8 cellular contexts compared by ENCODE assay signal in genomic region chr16:2027024-2028010, GRCh38. TPM values are rescaled to one million over a fixed set of nuclear protein-coding genes. Genes with fewer than 3 reads are reported as not detected.
DNase-seq lines count a peak whose midpoint lies in the region; ATAC-seq and TF ChIP-seq lines count a peak whose summit lies in the region.

No MANE protein-coding gene starts in this region.

- H3K36me3 ChIP-seq in gastroesophageal sphincter (peaks cover 0 to 11% of the 10 kb centered on the region in 2 donors), rectal smooth muscle tissue (ENCODE audit: control insufficient read depth, insufficient read depth, low read length) (peaks cover 3% of the 10 kb centered on the region)

- no peaks in the 10 kb centered on the region for H3K36me3 Mint-ChIP-seq in WTC11

- no peak overlapping the region for H3K9ac ChIP-seq in rectal smooth muscle tissue (ENCODE audit: low read length)

- TF ChIP-seq CTCF in WTC11 (IDR thresholded peaks at IDR 0.05) (no peak), gastroesophageal sphincter (IDR thresholded peaks at IDR 0.05) (no peak)

- WGBS in gastroesophageal sphincter (ENCODE audit: low coverage in 1 of 2), 2 donors, result no CpG with 5 or more reads among the region's 76 CpGs

- no peak overlapping the region for H3K27ac Mint-ChIP-seq in WTC11

- peaks cover 0 to 79% (median 32%) of the 10 kb centered on the region in 3 donors for H3K4me1 ChIP-seq in gastroesophageal sphincter
- H3K4me1 ChIP-seq in rectal smooth muscle tissue (ENCODE audit: control insufficient read depth, insufficient read depth, low read length), result peaks cover 10% of the 10 kb centered on the region

- H3K4me1 Mint-ChIP-seq in WTC11, result peaks cover 12% of the 10 kb centered on the region

- TF ChIP-seq POLR2A in gastroesophageal sphincter (IDR thresholded peaks at IDR 0.05), result no peak

- peaks cover 34% of the 10 kb centered on the region for H3K27me3 Mint-ChIP-seq in WTC11 (ENCODE audit: low read depth)

- CTCF ChIA-PET in WTC11 (lab: Charles Lee), result interaction anchor here (0.7 to 2.3 kb wide), 7 partner anchors 11 to 474 kb away, joined by 3 to 16 read pairs (median 4); no protein-coding TSS in a partner anchor

- DNase-seq in activated CD8-positive, alpha-beta memory T cell treated with anti-CD3 and anti-CD28 coated beads for 24 hours, result peak; percentile 72
- DNase-seq in activated CD8-positive, alpha-beta memory T cell treated with anti-CD3 and anti-CD28 coated beads, Interleukin-2, amount 50 U/mL, for 4 hours, result no peak
- DNase-seq in WTC11 (ENCODE audit: low spot score), result no peak

- no peak for ATAC-seq in WTC11
- ATAC-seq in gastroesophageal sphincter, result no peak
- no peak for ATAC-seq in HG02678 (IDR thresholded peaks at IDR 0.05; ENCODE audit: unreplicated experiment)
- ATAC-seq in HG03439 (IDR thresholded peaks at IDR 0.05; ENCODE audit: unreplicated experiment), result no peak
- ATAC-seq in GM21367 (IDR thresholded peaks at IDR 0.05; ENCODE audit: unreplicated experiment), result no peak

- no peaks in the 10 kb centered on the region for H3K9me3 Mint-ChIP-seq in WTC11

- POLR2A ChIA-PET in WTC11 (lab: Charles Lee), result interaction anchor here (0.6 kb wide), 1 partner anchor 55 kb away, joined by 4 read pairs; no protein-coding TSS in a partner anchor

- H3K27me3 ChIP-seq in gastroesophageal sphincter (peaks cover 4% of the 10 kb centered on the region), rectal smooth muscle tissue (ENCODE audit: control insufficient read depth, insufficient read depth, low read length) (no peaks in the 10 kb centered on the region)

- TF ChIP-seq EP300 in gastroesophageal sphincter (IDR thresholded peaks at IDR 0.05), result no peak

- H3K9me3 ChIP-seq in gastroesophageal sphincter, result no peaks in the 10 kb centered on the region

- H3K27ac ChIP-seq in gastroesophageal sphincter, result peak overlapping the region in 3 of 4 donors; percentile 76 to 85 (median 79)
- H3K27ac ChIP-seq in rectal smooth muscle tissue (ENCODE audit: low read depth, low read length), result no peak overlapping the region

- peak overlapping the region; percentile 75 for H3K4me3 Mint-ChIP-seq in WTC11

- H3K4me3 ChIP-seq in gastroesophageal sphincter (peak overlapping the region; percentile 57 to 79), rectal smooth muscle tissue (ENCODE audit: low read length) (peak overlapping the region; percentile 60)

TF ChIP-seq in WTC11, 78 proteins besides CTCF, POLR2A, EP300 and RAD21:
- TF ChIP-seq ZNF121 (CRISPR knock-in tag; IDR thresholded peaks at IDR 0.05) (0 out of 2 replicates have a peak, but pooled peaks have one; percentile 39), ZNF263 (CRISPR knock-in tag; IDR thresholded peaks at IDR 0.05; ENCODE audit: low read depth) (no peak), FOXP4 (CRISPR knock-in tag; IDR thresholded peaks at IDR 0.05) (no peak), TEAD1 (CRISPR knock-in tag; IDR thresholded peaks at IDR 0.05) (no peak), ATF6 (CRISPR knock-in tag; IDR thresholded peaks at IDR 0.05) (no peak), MYBL2 (CRISPR knock-in tag; IDR thresholded peaks at IDR 0.05) (no peak), GABPB1 (CRISPR knock-in tag; IDR thresholded peaks at IDR 0.05) (no peak), ZNF138 (CRISPR knock-in tag; conservative IDR thresholded peaks at IDR 0.05) (no peak), ETV6 (CRISPR knock-in tag; IDR thresholded peaks at IDR 0.05) (no peak), PREB (CRISPR knock-in tag; IDR thresholded peaks at IDR 0.05; ENCODE audit: borderline replicate concordance) (no peak), HMGA2 (CRISPR knock-in tag; IDR thresholded peaks at IDR 0.05) (no peak), E2F4 (CRISPR knock-in tag; IDR thresholded peaks at IDR 0.05; ENCODE audit: borderline replicate concordance, low read depth) (peak; percentile 51; the same call in 1 of the 2 replicates), ZNF281 (CRISPR knock-in tag; IDR thresholded peaks at IDR 0.05) (no peak)
TF ChIP-seq in WTC11: peak in this region for 2.

RNA-seq across cellular contexts. Expression of gene NHERF2, which starts 0.6 kb away (rescaled TPM):
- total RNA-seq in WTC11 (2021), result 23.3 to 31.1 TPM (median 28.0 TPM) in 3 replicates
- 100 to 1,000 TPM in 1 of 4 donors, 10 to 100 TPM in 3; 43.8 to 106 (median 63.8) TPM for total RNA-seq in gastroesophageal sphincter

RNA-seq across cellular contexts. Expression of gene NPW, which starts 7.7 kb away (rescaled TPM):
- total RNA-seq in WTC11 (2021) (15.2 to 28.6 TPM (median 22.0 TPM) in 3 replicates), gastroesophageal sphincter (not detected)

RNA-seq across cellular contexts. Expression of gene ZNF598, which starts 17.7 kb away (rescaled TPM):
- 53.9 to 66.4 TPM (median 55.5 TPM) in 3 replicates for total RNA-seq in WTC11 (2021)
- 10 to 100 TPM; 28.5 to 43.0 (median 34.6) TPM for total RNA-seq in gastroesophageal sphincter

RNA-seq across cellular contexts. Expression of gene NTHL1, which starts 20.3 kb away (rescaled TPM):
- total RNA-seq in WTC11 (2021), result 90.5 to 93.4 TPM (median 93.3 TPM) in 3 replicates
- 10 to 100 TPM; 18.4 to 25.4 (median 21.6) TPM for total RNA-seq in gastroesophageal sphincter

RNA-seq across cellular contexts. Expression of gene TSC2, which starts 20.5 kb away (rescaled TPM):
- total RNA-seq in WTC11 (2021) (103 to 134 TPM (median 117 TPM) in 3 replicates), gastroesophageal sphincter (10 to 100 TPM; 36.3 to 78.8 (median 54.6) TPM)

Comparison
In these comparisons a context has a peak if more than half of its experiments do, and no peak if none do; other contexts are left out.
1. RNA of gene NPW, which starts 7.7 kb away (total RNA-seq): 15.2 to 28.6 TPM in WTC11; not detected in gastroesophageal sphincter; every median in the first group is over 10 times any median in the second.